16 cellular contexts compared by ENCODE assay signal in the genomic region with DNA sequence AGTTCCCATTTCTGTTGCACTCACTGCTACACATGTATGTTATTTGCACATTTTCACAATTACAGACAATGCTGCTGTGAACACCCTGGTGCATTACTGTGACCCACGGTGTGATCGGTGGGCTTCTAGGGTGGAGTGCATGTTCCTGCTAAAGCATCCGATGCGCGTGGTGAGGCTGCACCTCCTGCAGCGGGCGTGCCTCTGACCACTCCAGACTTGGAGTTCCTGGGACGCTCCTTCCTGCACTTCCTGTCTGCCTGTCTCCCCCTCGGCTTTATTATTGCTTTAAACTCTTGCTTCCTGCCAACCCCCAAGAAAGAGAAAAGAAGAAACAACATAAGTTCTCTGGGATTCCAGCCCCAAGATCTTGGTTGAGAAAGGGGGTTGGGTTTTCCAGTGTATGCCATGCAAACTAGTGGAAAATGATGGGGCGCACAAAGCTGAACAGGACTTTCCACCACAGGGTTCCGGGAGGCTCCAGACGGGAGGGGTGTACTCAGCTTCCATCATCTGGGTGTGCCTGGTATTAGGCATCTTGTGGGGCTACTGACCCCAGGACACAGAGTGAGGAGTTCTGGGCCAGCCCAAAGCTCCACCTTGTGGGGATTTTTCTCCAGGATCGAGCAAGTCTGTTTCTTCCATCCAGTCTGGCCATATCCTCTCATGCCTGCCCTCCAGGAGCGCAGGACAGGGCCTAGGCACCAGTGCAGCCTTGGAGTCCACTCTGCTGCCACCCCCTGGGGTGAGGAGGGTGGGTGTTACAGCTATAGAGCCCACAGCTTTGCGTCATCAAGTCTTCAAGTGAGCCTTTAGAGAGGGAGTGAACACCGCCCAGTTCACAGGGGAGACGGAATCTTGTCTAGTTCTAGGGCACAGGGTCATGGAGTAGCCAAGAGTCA. TPM values are rescaled to one million over a fixed set of nuclear protein-coding genes. Genes with fewer than 3 reads are reported as not detected.
A peak's percentile ranks its signal among the peaks of the same experiment; 100 is the strongest.
DNase-seq lines count a peak whose midpoint lies in the region; ATAC-seq and TF ChIP-seq lines count a peak whose summit lies in the region.
"Had no signal": no experiment of that assay in that cellular context is flagged by ENCODE, and none has a peak within 500 bp of the region (broad histone marks: within the 10 kb centered on the region; RNA-seq: fewer than 3 reads in every experiment).

No MANE protein-coding gene starts in this region.

- H3K4me3 Mint-ChIP-seq in activated T-helper 1 cell treated with anti-CD3 and anti-CD28 coated beads, Interleukin-12 subunit alpha, Interleukin-12 subunit beta, Interleukin-2, Interleukin-4 antibody, amounts not matched to agents 30 ng/mL and 10 ng/mL and 1 ng/mL, durations not matched to agents 14 hours and 24 hours and 36 hours, result no peak overlapping the region
- H3K4me3 Mint-ChIP-seq in stimulated activated naive CD8-positive, alpha-beta T cell treated with anti-CD3 and anti-CD28 coated beads, Interleukin-15, amount 100 ng/mL, for 72 hours, result no peak overlapping the region
- H3K4me3 Mint-ChIP-seq: B cell had no signal

- no peaks in the 10 kb centered on the region for H3K4me1 Mint-ChIP-seq in activated T-helper 1 cell treated with anti-CD3 and anti-CD28 coated beads, Interleukin-12 subunit alpha, Interleukin-12 subunit beta, Interleukin-2, Interleukin-4 antibody, amounts not matched to agents 30 ng/mL and 10 ng/mL and 1 ng/mL, durations not matched to agents 14 hours and 24 hours and 36 hours (ENCODE audit: low read depth)
- peaks cover 14% of the 10 kb centered on the region for H3K4me1 Mint-ChIP-seq in stimulated activated naive CD8-positive, alpha-beta T cell treated with anti-CD3 and anti-CD28 coated beads, Interleukin-15, amount 100 ng/mL, for 72 hours
- H3K4me1 Mint-ChIP-seq: B cell had no signal

- peak overlapping the region; percentile 58 for H3K27ac ChIP-seq in cardiac muscle cell
- H3K27ac ChIP-seq: SJCRH30, uterus had no signal

- TF ChIP-seq CTCF in cardiac muscle cell (IDR thresholded peaks at IDR 0.05; ENCODE audit: low read depth, low read length), result no peak

- H3K9me3 Mint-ChIP-seq in activated T-helper 1 cell treated with anti-CD3 and anti-CD28 coated beads, Interleukin-12 subunit alpha, Interleukin-12 subunit beta, Interleukin-2, Interleukin-4 antibody, amounts not matched to agents 30 ng/mL and 10 ng/mL and 1 ng/mL, durations not matched to agents 14 hours and 24 hours and 36 hours, result no peaks in the 10 kb centered on the region
- no peaks in the 10 kb centered on the region for H3K9me3 Mint-ChIP-seq in stimulated activated naive CD8-positive, alpha-beta T cell treated with anti-CD3 and anti-CD28 coated beads, Interleukin-15, amount 100 ng/mL, for 72 hours

- H3K36me3 ChIP-seq in cardiac muscle cell, result peaks cover 63% of the 10 kb centered on the region
- H3K36me3 ChIP-seq in HAP-1 (replicated peaks), result peaks cover 64% of the 10 kb centered on the region
- H3K36me3 ChIP-seq: uterus had no signal

- intact Hi-C loops in Right ventricle myocardium superior (cut with DNase I), result no loop called here
- intact Hi-C loops in activated T-helper 1 cell treated with anti-CD3 and anti-CD28 coated beads, Interleukin-12 subunit alpha, Interleukin-12 subunit beta, Interleukin-2, Interleukin-4 antibody, amounts not matched to agents 30 ng/mL and 10 ng/mL and 1 ng/mL, durations not matched to agents 14 hours and 24 hours and 36 hours (cut with micrococcal nuclease), result no loop called here

- peaks cover 36% of the 10 kb centered on the region for H3K36me3 Mint-ChIP-seq in activated T-helper 1 cell treated with anti-CD3 and anti-CD28 coated beads, Interleukin-12 subunit alpha, Interleukin-12 subunit beta, Interleukin-2, Interleukin-4 antibody, amounts not matched to agents 30 ng/mL and 10 ng/mL and 1 ng/mL, durations not matched to agents 14 hours and 24 hours and 36 hours (ENCODE audit: low read depth)

- H3K4me1 ChIP-seq in cardiac muscle cell (ENCODE audit: low read depth), result no peaks in the 10 kb centered on the region
- H3K4me1 ChIP-seq in HAP-1, result no peaks in the 10 kb centered on the region
- H3K4me1 ChIP-seq: SJCRH30, uterus had no signal

- H3K27me3 ChIP-seq in cardiac muscle cell, result no peaks in the 10 kb centered on the region
- no peaks in the 10 kb centered on the region for H3K27me3 ChIP-seq in HAP-1 (ENCODE audit: low read depth)
- H3K27me3 ChIP-seq: SJCRH30, uterus had no signal

- ATAC-seq in Right ventricle myocardium superior (ENCODE audit: poor library complexity) (no peak), HG03571 (IDR thresholded peaks at IDR 0.05; ENCODE audit: unreplicated experiment) (no peak)
- ATAC-seq in stimulated activated naive CD8-positive, alpha-beta T cell treated with anti-CD3 and anti-CD28 coated beads, Interleukin-15, amount 100 ng/mL, for 72 hours, result peak; percentile 33

- H3K27ac Mint-ChIP-seq in activated T-helper 1 cell treated with anti-CD3 and anti-CD28 coated beads, Interleukin-12 subunit alpha, Interleukin-12 subunit beta, Interleukin-2, Interleukin-4 antibody, amounts not matched to agents 30 ng/mL and 10 ng/mL and 1 ng/mL, durations not matched to agents 14 hours and 24 hours and 36 hours, result peak overlapping the region; percentile 5
- H3K27ac Mint-ChIP-seq in stimulated activated naive CD8-positive, alpha-beta T cell treated with anti-CD3 and anti-CD28 coated beads, Interleukin-15, amount 100 ng/mL, for 72 hours, result peak overlapping the region; percentile 7 to 78
- H3K27ac Mint-ChIP-seq: B cell had no signal

- DNase-seq in cardiac muscle cell (ENCODE audit: low read depth in 1 of 2, low spot score in 1 of 2), result no peak
- no peak for DNase-seq in Right ventricle myocardium superior
- DNase-seq in activated T-helper 1 cell treated with anti-CD3 and anti-CD28 coated beads, Interleukin-12 subunit alpha, Interleukin-12 subunit beta, Interleukin-2, Interleukin-4 antibody, amounts not matched to agents 30 ng/mL and 10 ng/mL and 1 ng/mL, durations not matched to agents 14 hours and 24 hours and 36 hours (ENCODE audit: low spot score), result no peak
- peak; percentile 25 for DNase-seq in iPS-NIHi7 (ENCODE audit: extremely low spot score)
- no peak for DNase-seq in stimulated activated naive CD8-positive, alpha-beta T cell treated with anti-CD3 and anti-CD28 coated beads, Interleukin-15, amount 100 ng/mL, for 72 hours
- DNase-seq in HAP-1 (ENCODE audit: low spot score in 2 of 2), result no peak
- no peak for DNase-seq in NCI-H1694 (lab: John Stamatoyannopoulos, UW)
- DNase-seq: activated CD4-positive, CD25-positive, alpha-beta regulatory T cell; cerebellar nuclear complex; islet precursor cell; NCI-H1048; SJCRH30; stimulated activated CD8-positive, alpha-beta memory T cell treated with anti-CD3 and anti-CD28 coated beads, Interleukin-4, amount 100 ng/mL, for 48 hours; uterus had no signal

- H3K27me3 Mint-ChIP-seq in activated T-helper 1 cell treated with anti-CD3 and anti-CD28 coated beads, Interleukin-12 subunit alpha, Interleukin-12 subunit beta, Interleukin-2, Interleukin-4 antibody, amounts not matched to agents 30 ng/mL and 10 ng/mL and 1 ng/mL, durations not matched to agents 14 hours and 24 hours and 36 hours (ENCODE audit: insufficient read depth), result no peaks in the 10 kb centered on the region
- no peaks in the 10 kb centered on the region for H3K27me3 Mint-ChIP-seq in stimulated activated naive CD8-positive, alpha-beta T cell treated with anti-CD3 and anti-CD28 coated beads, Interleukin-15, amount 100 ng/mL, for 72 hours
- H3K27me3 Mint-ChIP-seq: B cell had no signal

- H3K9me3 ChIP-seq in cardiac muscle cell (ENCODE audit: low read depth) (no peaks in the 10 kb centered on the region), HAP-1 (no peaks in the 10 kb centered on the region)
- H3K9me3 ChIP-seq: SJCRH30, uterus had no signal

- H3K4me3 ChIP-seq in cardiac muscle cell (no peak overlapping the region), HAP-1 (no peak overlapping the region)
- H3K4me3 ChIP-seq: SJCRH30, uterus had no signal

- in situ Hi-C loops in HAP-1 (cut with MboI; ENCODE audit: low sequenced_read_pairs), result no loop called here

RNA-seq across cellular contexts. Expression of a gene that starts 11.2 kb away (rescaled TPM):
- 824 and 1,421 TPM in 2 replicates for total RNA-seq in cardiac muscle cell
- 726 and 889 TPM in 2 replicates for polyA plus RNA-seq in cardiac muscle cell
- 868 TPM for total RNA-seq in Right ventricle myocardium superior
- 1,952 and 1,970 TPM in 2 replicates for total RNA-seq in activated T-helper 1 cell treated with anti-CD3 and anti-CD28 coated beads, Interleukin-12 subunit alpha, Interleukin-12 subunit beta, Interleukin-2, Interleukin-4 antibody, amounts not matched to agents 30 ng/mL and 10 ng/mL and 1 ng/mL, durations not matched to agents 14 hours and 24 hours and 36 hours

RNA-seq across cellular contexts. Expression of a gene that starts 33.7 kb away (rescaled TPM):
- 50.6 and 80.3 TPM in 2 replicates for total RNA-seq in cardiac muscle cell
- 35.2 and 44.7 TPM in 2 replicates for polyA plus RNA-seq in cardiac muscle cell
- 61.6 TPM for total RNA-seq in Right ventricle myocardium superior
- total RNA-seq in activated T-helper 1 cell treated with anti-CD3 and anti-CD28 coated beads, Interleukin-12 subunit alpha, Interleukin-12 subunit beta, Interleukin-2, Interleukin-4 antibody, amounts not matched to agents 30 ng/mL and 10 ng/mL and 1 ng/mL, durations not matched to agents 14 hours and 24 hours and 36 hours, result 0.29 TPM in 2 replicates

Comparison
In these comparisons a context has a peak if more than half of its experiments do, and no peak if none do; other contexts are left out.
1. RNA of a gene that starts 33.7 kb away (total RNA-seq): 50.6 to 80.3 TPM in cardiac muscle cell and 61.6 TPM in Right ventricle myocardium superior (single experiment); 0.29 TPM in activated T-helper 1 cell treated with anti-CD3 and anti-CD28 coated beads, Interleukin-12 subunit alpha, Interleukin-12 subunit beta, Interleukin-2, Interleukin-4 antibody, amounts not matched to agents 30 ng/mL and 10 ng/mL and 1 ng/mL, durations not matched to agents 14 hours and 24 hours and 36 hours; every median in the first group is over 10 times any median in the second.